22 cellular contexts compared by ENCODE assay signal in genomic region chr1:184626076-184627011, GRCh38.
DNase-seq lines count a peak whose midpoint lies in the region; ATAC-seq, FAIRE-seq and TF ChIP-seq lines count a peak whose summit lies in the region.
"Had no signal": no experiment of that assay in that cellular context is flagged by ENCODE, and none has a peak within 500 bp of the region (broad histone marks: within the 10 kb centered on the region; RNA-seq: fewer than 3 reads in every experiment).

No MANE protein-coding gene starts in this region.

- peaks cover 14% of the 10 kb centered on the region for H3K27me3 Mint-ChIP-seq in activated T-helper 17 cell treated with anti-CD3 and anti-CD28 coated beads, Interleukin-2, amount 50 U/mL, for 72 hours
- H3K27me3 Mint-ChIP-seq in naive thymus-derived CD8-positive, alpha-beta T cell: peaks cover 0 to 9% (median 0%) of the 10 kb centered on the region in 5 donors
- H3K27me3 Mint-ChIP-seq: activated CD4-positive, alpha-beta T cell treated with anti-CD3 and anti-CD28 coated beads for 36 hours had no signal

- in situ Hi-C loops in GM12878 (cut with MboI): no loop called here

- H3K9me3 ChIP-seq in GM12878 (replicated peaks; ENCODE audit: control insufficient read depth, insufficient read depth, low read length): no peaks in the 10 kb centered on the region
- no peaks in the 10 kb centered on the region for H3K9me3 ChIP-seq in skeletal muscle tissue (ENCODE audit: control insufficient read depth in 3 of 3, low read length in 3 of 3)
- H3K9me3 ChIP-seq in A673 (ENCODE audit: low read depth, low read length, poor library complexity, severe bottlenecking): no peaks in the 10 kb centered on the region
- H3K9me3 ChIP-seq: left lung had no signal

- RAD21 ChIA-PET in GM12878 (lab: Charles Lee; ENCODE audit: unreplicated experiment): no interaction called here

- H3K4me1 ChIP-seq in GM12878 (ENCODE audit: control insufficient read depth, insufficient read depth, low read length) (no peaks in the 10 kb centered on the region), skeletal muscle tissue (ENCODE audit: control insufficient read depth in 3 of 3, insufficient read depth in 3 of 3, low read length in 3 of 3) (peaks cover 65 to 84% (median 79%) of the 10 kb centered on the region in 3 donors), A673 (ENCODE audit: insufficient read depth, low read length, poor library complexity, severe bottlenecking) (peaks cover 16% of the 10 kb centered on the region)

- H3K4me3 Mint-ChIP-seq in activated T-helper 17 cell treated with anti-CD3 and anti-CD28 coated beads, Interleukin-2, amount 50 U/mL, for 72 hours: no peak overlapping the region
- no peak overlapping the region for H3K4me3 Mint-ChIP-seq in naive thymus-derived CD8-positive, alpha-beta T cell
- H3K4me3 Mint-ChIP-seq: activated CD4-positive, alpha-beta T cell treated with anti-CD3 and anti-CD28 coated beads for 36 hours; endodermal cell had no signal

- BruUV-seq in GM12878 (replicated peaks; lab: Mats Ljungman, UMichigan) (no TSS peak), A673 (replicated peaks; lab: Mats Ljungman, UMichigan) (no TSS peak)

- H3K4me2 ChIP-seq in GM12878 (ENCODE audit: control insufficient read depth, insufficient read depth): no peak overlapping the region
- H3K4me2 ChIP-seq: PC-9 had no signal

- H3K36me3 ChIP-seq in GM12878 (ENCODE audit: control insufficient read depth in 2 of 2, insufficient read depth in 2 of 2, low read length in 1 of 2): no peaks in the 10 kb centered on the region
- peaks cover 0 to 2% (median 0%) of the 10 kb centered on the region in 3 donors for H3K36me3 ChIP-seq in skeletal muscle tissue (ENCODE audit: control insufficient read depth in 3 of 3, insufficient read depth in 3 of 3, low read length in 3 of 3)
- H3K36me3 ChIP-seq in A673 (ENCODE audit: insufficient read depth, low read length, poor library complexity, severe bottlenecking): no peaks in the 10 kb centered on the region
- H3K36me3 ChIP-seq: left lung had no signal

- no peak for TF ChIP-seq POLR2A in GM12892 (IDR thresholded peaks at IDR 0.05; ENCODE audit: low read depth, low read length)
- no peak for TF ChIP-seq POLR2A in GM12878 (IDR thresholded peaks at IDR 0.05; ENCODE audit: low read depth, low read length)

- H3K27ac Mint-ChIP-seq in activated T-helper 17 cell treated with anti-CD3 and anti-CD28 coated beads, Interleukin-2, amount 50 U/mL, for 72 hours: no peak overlapping the region
- peak overlapping the region in 1 of 10 donors; percentile 37 for H3K27ac Mint-ChIP-seq in naive thymus-derived CD8-positive, alpha-beta T cell
- H3K27ac Mint-ChIP-seq: activated CD4-positive, alpha-beta T cell treated with anti-CD3 and anti-CD28 coated beads for 36 hours; endodermal cell had no signal

- no peaks in the 10 kb centered on the region for H3K4me1 Mint-ChIP-seq in activated T-helper 17 cell treated with anti-CD3 and anti-CD28 coated beads, Interleukin-2, amount 50 U/mL, for 72 hours
- no peaks in the 10 kb centered on the region for H3K4me1 Mint-ChIP-seq in naive thymus-derived CD8-positive, alpha-beta T cell
- H3K4me1 Mint-ChIP-seq: activated CD4-positive, alpha-beta T cell treated with anti-CD3 and anti-CD28 coated beads for 36 hours had no signal

- H3K79me2 ChIP-seq in GM12878 (ENCODE audit: control insufficient read depth, insufficient read depth, low read length): no peaks in the 10 kb centered on the region

- H3K4me3 ChIP-seq in GM12878: no peak overlapping the region
- peak overlapping the region in 1 of 3 donors; percentile 37 for H3K4me3 ChIP-seq in skeletal muscle tissue (ENCODE audit: low read length in 3 of 3)
- no peak overlapping the region for H3K4me3 ChIP-seq in A673 (ENCODE audit: low read depth, low read length, poor library complexity, severe bottlenecking)
- H3K4me3 ChIP-seq: left lung, PC-9, SK-N-MC had no signal

- no peaks in the 10 kb centered on the region for H4K20me1 ChIP-seq in GM12878 (ENCODE audit: control insufficient read depth, insufficient read depth)

- WGBS in GM12878 (ENCODE audit: insufficient coverage, insufficient replicate concordance, low lambda C conversion rate, missing lambda C conversion rate): 47% methylated on average over 12 of the region's 13 CpGs

- no peaks in the 10 kb centered on the region for H3K36me3 Mint-ChIP-seq in activated T-helper 17 cell treated with anti-CD3 and anti-CD28 coated beads, Interleukin-2, amount 50 U/mL, for 72 hours (ENCODE audit: low read depth)
- no peaks in the 10 kb centered on the region for H3K36me3 Mint-ChIP-seq in naive thymus-derived CD8-positive, alpha-beta T cell

- CTCF ChIA-PET in GM12878 (lab: Yijun Ruan, JAX) (no interaction called here), A673 (lab: Charles Lee) (interaction anchor here (0.5 kb wide), 1 partner anchor 706 kb away, joined by 3 read pairs; no protein-coding TSS in a partner anchor)

- SMC1A ChIA-PET in GM12878 (lab: Charles Lee; ENCODE audit: uncharacterized antibody, unreplicated experiment): interaction anchor here (0.6 kb wide), 1 partner anchor 36 kb away, joined by 3 read pairs; no protein-coding TSS in a partner anchor

- H2AFZ ChIP-seq in GM12878 (ENCODE audit: control insufficient read depth, low read depth, low read length): no peak overlapping the region
- H2AFZ ChIP-seq: PC-9 had no signal

- DNase-seq in GM12892 (ENCODE audit: insufficient read length) (no peak), GM12878 (ENCODE audit: low read depth, low spot score) (no peak), left lobe of liver (ENCODE audit: low spot score) (peak; percentile 93), A673 (ENCODE audit: low spot score) (no peak), AML-193 (lab: John Stamatoyannopoulos, UW) (no peak)
- no peak for DNase-seq in naive thymus-derived CD8-positive, alpha-beta T cell
- DNase-seq: activated CD4-positive, alpha-beta T cell treated with anti-CD3 and anti-CD28 coated beads for 36 hours; activated CD8-positive, alpha-beta memory T cell treated with anti-CD3 and anti-CD28 coated beads, Interleukin-2, amount 50 U/mL, for 4 hours; Kasumi-1; left lung; NCI-H1105; NCI-H2107; NCI-H526 treated with DMSO at 0.1 percent for 48 hours; PC-9; posterior cingulate gyrus; T1000 had no signal

- H3K27ac ChIP-seq in GM12878 (ENCODE audit: control insufficient read depth, insufficient read depth) (no peak overlapping the region), skeletal muscle tissue (ENCODE audit: low read depth, low read length) (peak overlapping the region; percentile 74), A673 (ENCODE audit: low read depth, low read length, poor library complexity, severe bottlenecking) (no peak overlapping the region)
- H3K27ac ChIP-seq: left lung, PC-9, SK-N-MC had no signal

- TF ChIP-seq EP300 in GM12878 (IDR thresholded peaks at IDR 0.05; ENCODE audit: borderline replicate concordance in 1 of 2, control insufficient read depth in 1 of 2, low read depth in 2 of 2, low read length in 2 of 2): no peak

- no peak for TF ChIP-seq RAD21 in GM12878 (IDR thresholded peaks at IDR 0.05; ENCODE audit: insufficient read depth, low read depth, low read length)

- POLR2A ChIA-PET in GM12878 (lab: Charles Lee): no interaction called here
- POLR2A ChIA-PET in A673 (lab: Charles Lee; ENCODE audit: low non-redundant PET): no interaction called here
- POLR2A ChIA-PET in naive thymus-derived CD8-positive, alpha-beta T cell (lab: Charles Lee): no interaction called here

- no peak for TF ChIP-seq CTCF in GM12878 (IDR thresholded peaks at IDR 0.05 in 2 of 3, conservative IDR thresholded peaks at IDR 0.05 in 1 of 3; ENCODE audit: control insufficient read depth in 2 of 3, extremely low read depth in 1 of 3, insufficient read depth in 1 of 3, low read depth in 3 of 3, low read length in 3 of 3)
- TF ChIP-seq CTCF in A673 (conservative IDR thresholded peaks at IDR 0.05; ENCODE audit: low read depth, low read length): no peak

- no peaks in the 10 kb centered on the region for H3K9me3 Mint-ChIP-seq in activated T-helper 17 cell treated with anti-CD3 and anti-CD28 coated beads, Interleukin-2, amount 50 U/mL, for 72 hours
- no peaks in the 10 kb centered on the region for H3K9me3 Mint-ChIP-seq in naive thymus-derived CD8-positive, alpha-beta T cell
- H3K9me3 Mint-ChIP-seq: endodermal cell had no signal

- H3K27me3 ChIP-seq in GM12878 (replicated peaks in 1 of 2; ENCODE audit: control insufficient read depth in 2 of 2, insufficient read depth in 2 of 2, low read length in 1 of 2): peaks cover 0 to 3% of the 10 kb centered on the region in 2 experiments; a peak in 3 of 4 replicates
- no peaks in the 10 kb centered on the region for H3K27me3 ChIP-seq in skeletal muscle tissue (ENCODE audit: control insufficient read depth in 3 of 3, insufficient read depth in 3 of 3, low read length in 3 of 3)
- no peaks in the 10 kb centered on the region for H3K27me3 ChIP-seq in A673 (replicated peaks; ENCODE audit: insufficient read depth, low read depth, low read length, poor library complexity)
- H3K27me3 ChIP-seq: left lung had no signal

- no peak overlapping the region for H3K9ac ChIP-seq in GM12878 (ENCODE audit: control insufficient read depth, insufficient read depth, low read length)
- peak overlapping the region in 2 of 3 donors; percentile 25 to 66 for H3K9ac ChIP-seq in skeletal muscle tissue (ENCODE audit: low read depth in 1 of 3, low read length in 3 of 3)

- ATAC-seq in GM12878: peak; percentile 80
- peak; percentile 76 for ATAC-seq in left lobe of liver
- ATAC-seq in activated T-helper 17 cell treated with anti-CD3 and anti-CD28 coated beads, Interleukin-2, amount 50 U/mL, for 72 hours (replicated peaks): no peak
- no peak for ATAC-seq in naive thymus-derived CD8-positive, alpha-beta T cell
- ATAC-seq: activated CD4-positive, alpha-beta T cell treated with anti-CD3 and anti-CD28 coated beads for 36 hours; left lung had no signal

- intact Hi-C loops in GM12878 (cut with micrococcal nuclease; ENCODE audit: unreplicated experiment): no loop called here
- intact Hi-C loops in A673 (cut with micrococcal nuclease; ENCODE audit: unreplicated experiment): no loop called here

- peak; percentile 66 for FAIRE-seq in GM12892 (lab: Jason Lieb, UNC)
- FAIRE-seq in GM12878 (lab: Jason Lieb, UNC): no peak
- FAIRE-seq: G401.6, H54 had no signal

TF ChIP-seq in GM12878, 131 proteins besides CTCF, POLR2A, EP300 and RAD21:
- TF ChIP-seq EED (IDR thresholded peaks at IDR 0.05; ENCODE audit: low read depth) (no peak), FOXM1 (IDR thresholded peaks at IDR 0.05; ENCODE audit: low read depth, low read length) (no peak), RCOR1 (conservative IDR thresholded peaks at IDR 0.05; ENCODE audit: low read depth, low read length) (no peak), SMAD1 (IDR thresholded peaks at IDR 0.05; ENCODE audit: low read depth, partially characterized antibody) (no peak)
TF ChIP-seq in GM12878: peak in this region for 0.

Comparison
In these comparisons a context has a peak if more than half of its experiments do, and no peak if none do; other contexts are left out.
1. ATAC-seq: peak in GM12878 (single experiment) and left lobe of liver (single experiment); none in activated T-helper 17 cell treated with anti-CD3 and anti-CD28 coated beads, Interleukin-2, amount 50 U/mL, for 72 hours (single experiment) and naive thymus-derived CD8-positive, alpha-beta T cell (0 of 2).